In genomic region chr7:128030999-128031681, GRCh38 we compare ENCODE assay signal across 8 cellular contexts. TPM values are rescaled to one million over a fixed set of nuclear protein-coding genes. Genes with fewer than 3 reads are reported as not detected.
DNase-seq lines count a peak whose midpoint lies in the region; ATAC-seq and TF ChIP-seq lines count a peak whose summit lies in the region.

A gene with protein sequence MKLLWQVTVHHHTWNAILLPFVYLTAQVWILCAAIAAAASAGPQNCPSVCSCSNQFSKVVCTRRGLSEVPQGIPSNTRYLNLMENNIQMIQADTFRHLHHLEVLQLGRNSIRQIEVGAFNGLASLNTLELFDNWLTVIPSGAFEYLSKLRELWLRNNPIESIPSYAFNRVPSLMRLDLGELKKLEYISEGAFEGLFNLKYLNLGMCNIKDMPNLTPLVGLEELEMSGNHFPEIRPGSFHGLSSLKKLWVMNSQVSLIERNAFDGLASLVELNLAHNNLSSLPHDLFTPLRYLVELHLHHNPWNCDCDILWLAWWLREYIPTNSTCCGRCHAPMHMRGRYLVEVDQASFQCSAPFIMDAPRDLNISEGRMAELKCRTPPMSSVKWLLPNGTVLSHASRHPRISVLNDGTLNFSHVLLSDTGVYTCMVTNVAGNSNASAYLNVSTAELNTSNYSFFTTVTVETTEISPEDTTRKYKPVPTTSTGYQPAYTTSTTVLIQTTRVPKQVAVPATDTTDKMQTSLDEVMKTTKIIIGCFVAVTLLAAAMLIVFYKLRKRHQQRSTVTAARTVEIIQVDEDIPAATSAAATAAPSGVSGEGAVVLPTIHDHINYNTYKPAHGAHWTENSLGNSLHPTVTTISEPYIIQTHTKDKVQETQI (minus strand): TSS chr7:128031437. CDS start chr7:128030640, 797 bp downstream.

- peaks cover 0 to 1% (median 0%) of the 10 kb centered on the region in 7 donors for H3K9me3 Mint-ChIP-seq in CD4-positive, CD25-positive, alpha-beta regulatory T cell
- H3K9me3 Mint-ChIP-seq in type B pancreatic cell = no peaks in the 10 kb centered on the region

- POLR2A ChIA-PET in PC-3 (lab: Charles Lee; ENCODE audit: unreplicated experiment) = interaction anchor here (0.7 kb wide), 1 partner anchor 57 kb away, joined by 3 read pairs; no protein-coding TSS in a partner anchor

- no peak within 1 kb of the TSS for H3K4me2 ChIP-seq in PC-3 (ENCODE audit: low read length)

- H3K9me2 ChIP-seq in PC-3 (replicated peaks; ENCODE audit: low read length) = no peaks in the 10 kb centered on the region

- H3K9ac ChIP-seq in mucosa of rectum (ENCODE audit: low read depth in 1 of 2, low read length in 2 of 2) (peak within 1 kb of the TSS in 1 of 2 donors; percentile 23), PC-3 (ENCODE audit: low read length) (no peak within 1 kb of the TSS)

- no peaks in the 10 kb centered on the region for H4K20me1 ChIP-seq in PC-3 (ENCODE audit: low read length)

- H3K4me1 Mint-ChIP-seq in CD4-positive, CD25-positive, alpha-beta regulatory T cell = peaks cover 5 to 23% (median 6%) of the 10 kb centered on the region in 4 donors
- peaks cover 21% of the 10 kb centered on the region for H3K4me1 Mint-ChIP-seq in type B pancreatic cell (ENCODE audit: unreplicated experiment)

- H3K27ac ChIP-seq in CD4-positive, CD25-positive, alpha-beta regulatory T cell (ENCODE audit: insufficient read depth, low read length, poor library complexity, severe bottlenecking) = no peak within 1 kb of the TSS
- H3K27ac ChIP-seq in esophagus squamous epithelium = peak within 1 kb of the TSS in 2 of 4 donors; percentile 44 to 57
- no peak within 1 kb of the TSS for H3K27ac ChIP-seq in mucosa of rectum (ENCODE audit: low read depth in 2 of 2, low read length in 2 of 2)
- H3K27ac ChIP-seq in PC-3 (ENCODE audit: low read length) = no peak within 1 kb of the TSS

- peaks cover 14% of the 10 kb centered on the region for H3K4me1 ChIP-seq in CD4-positive, CD25-positive, alpha-beta regulatory T cell (ENCODE audit: control insufficient read depth, insufficient read depth, low read length, poor library complexity, severe bottlenecking)
- H3K4me1 ChIP-seq in esophagus squamous epithelium (peaks cover 15 to 50% (median 17%) of the 10 kb centered on the region in 3 donors), mucosa of rectum (ENCODE audit: control insufficient read depth in 2 of 2, insufficient read depth in 2 of 2, low read length in 2 of 2) (peaks cover 0 to 6% of the 10 kb centered on the region in 2 donors), PC-3 (ENCODE audit: insufficient read depth, low read length) (peaks cover 21% of the 10 kb centered on the region)

- intact Hi-C loops in esophagus squamous epithelium (cut with DNase I) = no loop called here
- intact Hi-C loops in PC-3 (cut with micrococcal nuclease) = no loop called here

- no peak within 1 kb of the TSS for H3K4me3 ChIP-seq in CD4-positive, CD25-positive, alpha-beta regulatory T cell (ENCODE audit: low read depth, low read length)
- H3K4me3 ChIP-seq in esophagus squamous epithelium (peak within 1 kb of the TSS; percentile 42 to 70 (median 53)), mucosa of rectum (ENCODE audit: low read length in 2 of 2) (peak within 1 kb of the TSS; percentile 51 to 71), PC-3 (ENCODE audit: low read length) (no peak within 1 kb of the TSS)

- no TSS peak for BruUV-seq in PC-3 (replicated peaks; lab: Mats Ljungman, UMichigan)

- WGBS in esophagus squamous epithelium, 2 donors = 0 to 9% methylated on average over 1 to 8 of the region's 83 CpGs

- H3K27me3 ChIP-seq in CD4-positive, CD25-positive, alpha-beta regulatory T cell (ENCODE audit: control insufficient read depth, insufficient read depth, low read length) = no peaks in the 10 kb centered on the region
- peaks cover 0 to 23% (median 0%) of the 10 kb centered on the region in 4 donors for H3K27me3 ChIP-seq in esophagus squamous epithelium
- peaks cover 9 to 10% of the 10 kb centered on the region in 2 donors for H3K27me3 ChIP-seq in mucosa of rectum (ENCODE audit: control insufficient read depth in 2 of 2, insufficient read depth in 2 of 2, low read length in 2 of 2)
- H3K27me3 ChIP-seq in PC-3 (ENCODE audit: low read length) = no peaks in the 10 kb centered on the region

- TF ChIP-seq CTCF in esophagus squamous epithelium (IDR thresholded peaks at IDR 0.05) (peak in 2 of 6 experiments; percentile 6 to 25), type B pancreatic cell (conservative IDR thresholded peaks at IDR 0.05) (peak; percentile 42), PC-3 (conservative IDR thresholded peaks at IDR 0.05; ENCODE audit: low read depth, low read length) (no peak)

- no peaks in the 10 kb centered on the region for H3F3A ChIP-seq in PC-3 (ENCODE audit: low read length, unreplicated experiment)

- H3K27ac Mint-ChIP-seq in CD4-positive, CD25-positive, alpha-beta regulatory T cell = peak within 1 kb of the TSS in 1 of 3 donors; percentile 48
- peak within 1 kb of the TSS; percentile 93 for H3K27ac Mint-ChIP-seq in type B pancreatic cell

- H2AFZ ChIP-seq in PC-3 (ENCODE audit: low read length) = no peak within 1 kb of the TSS

- CTCF ChIA-PET in PC-3 (lab: Charles Lee) = no interaction called here

- peak in 1 of 2 donors; percentile 7 for ATAC-seq in CD4-positive, CD25-positive, alpha-beta regulatory T cell (ENCODE audit: low read depth in 2 of 2)
- ATAC-seq in GM19395 (IDR thresholded peaks at IDR 0.05; ENCODE audit: unreplicated experiment) = peak; percentile 44
- ATAC-seq in HG03442 (IDR thresholded peaks at IDR 0.05; ENCODE audit: unreplicated experiment) = peak; percentile 48
- no peak for ATAC-seq in PC-3

- peak within 1 kb of the TSS; percentile 87 to 93 (median 92) for H3K4me3 Mint-ChIP-seq in CD4-positive, CD25-positive, alpha-beta regulatory T cell
- H3K4me3 Mint-ChIP-seq in type B pancreatic cell = peak within 1 kb of the TSS; percentile 93

- peaks cover 18% of the 10 kb centered on the region for H3K27me3 Mint-ChIP-seq in CD4-positive, CD25-positive, alpha-beta regulatory T cell
- peaks cover 32% of the 10 kb centered on the region for H3K27me3 Mint-ChIP-seq in type B pancreatic cell

- peaks cover 21% of the 10 kb centered on the region for H3K36me3 Mint-ChIP-seq in CD4-positive, CD25-positive, alpha-beta regulatory T cell
- peaks cover 13% of the 10 kb centered on the region for H3K36me3 Mint-ChIP-seq in type B pancreatic cell

- DNase-seq in CD4-positive, CD25-positive, alpha-beta regulatory T cell = peak in 2 of 3 donors; percentile 11 to 46
- DNase-seq in activated CD8-positive, alpha-beta memory T cell treated with anti-CD3 and anti-CD28 coated beads for 24 hours = peak; percentile 62
- DNase-seq in esophagus squamous epithelium (lab: John Stamatoyannopoulos, UW) (no peak), type B pancreatic cell (ENCODE audit: extremely low spot score, unreplicated experiment) (no peak), PC-3 (no peak)

- peaks cover 7% of the 10 kb centered on the region for H3K36me3 ChIP-seq in CD4-positive, CD25-positive, alpha-beta regulatory T cell (ENCODE audit: control insufficient read depth, insufficient read depth, low read length)
- peaks cover 0 to 16% (median 0%) of the 10 kb centered on the region in 3 donors for H3K36me3 ChIP-seq in esophagus squamous epithelium
- peaks cover 0 to 5% of the 10 kb centered on the region in 2 donors for H3K36me3 ChIP-seq in mucosa of rectum (ENCODE audit: control insufficient read depth in 2 of 2, insufficient read depth in 2 of 2, low read length in 2 of 2)
- 0 out of 2 replicates have a peak, but pooled peaks cover 9% of the 10 kb centered on the region for H3K36me3 ChIP-seq in PC-3 (ENCODE audit: low read depth, low read length)

- H3K79me2 ChIP-seq in PC-3 (ENCODE audit: low read length) = no peaks in the 10 kb centered on the region

- no peak for TF ChIP-seq POLR2A in esophagus squamous epithelium (IDR thresholded peaks at IDR 0.05)

- H3K9me3 ChIP-seq in CD4-positive, CD25-positive, alpha-beta regulatory T cell (ENCODE audit: control insufficient read depth in 2 of 2, low read length in 2 of 2) = no peaks in the 10 kb centered on the region
- H3K9me3 ChIP-seq in esophagus squamous epithelium (no peaks in the 10 kb centered on the region), mucosa of rectum (ENCODE audit: control insufficient read depth in 2 of 2, low read length in 2 of 2) (no peaks in the 10 kb centered on the region), PC-3 (ENCODE audit: low read length) (no peaks in the 10 kb centered on the region)

RNA-seq across cellular contexts. Expression of the gene that starts here (rescaled TPM):
- not detected for total RNA-seq in CD4-positive, CD25-positive, alpha-beta regulatory T cell
- under 1 TPM in 1 of 4 donors, not detected in 3; 0.06 TPM for polyA plus RNA-seq in CD4-positive, CD25-positive, alpha-beta regulatory T cell
- total RNA-seq in esophagus squamous epithelium = 10 to 100 TPM in 1 of 4 donors, 1 to 10 TPM in 3; 2.9 to 11.1 (median 6.5) TPM
- 12.5 and 37.7 TPM in 2 replicates for total RNA-seq in type B pancreatic cell (ENCODE audit: low replicate concordance)
- 0.26 TPM in 1 of 2 replicates, not detected in the other for total RNA-seq in PC-3 (2014; rRNA removed)

Comparison
In these comparisons a context has a peak if more than half of its experiments do, and no peak if none do; other contexts are left out.
1. Peak in DNase-seq in CD4-positive, CD25-positive, alpha-beta regulatory T cell; RNA of the gene not detected or under 1 TPM.
2. H3K4me3 ChIP-seq: peak in esophagus squamous epithelium (4 of 4) and mucosa of rectum (2 of 2); none in CD4-positive, CD25-positive, alpha-beta regulatory T cell (single experiment) and PC-3 (single experiment).